Comparison of ENCODE assay signal across 23 cellular contexts in genomic region chr6:151263035-151263434, GRCh38. TPM values are rescaled to one million over a fixed set of nuclear protein-coding genes. Genes with fewer than 3 reads are reported as not detected.
A peak's percentile ranks its signal among the peaks of the same experiment; 100 is the strongest.
DNase-seq lines count a peak whose midpoint lies in the region; ATAC-seq, FAIRE-seq and TF ChIP-seq lines count a peak whose summit lies in the region.
"Had no signal": no experiment of that assay in that cellular context is flagged by ENCODE, and none has a peak within 500 bp of the region (broad histone marks: within the 10 kb centered on the region; RNA-seq: fewer than 3 reads in every experiment).

No MANE protein-coding gene starts in this region.

- no peaks in the 10 kb centered on the region for H3K9me3 ChIP-seq in HEK293 (ENCODE audit: control insufficient read depth, insufficient read depth, low read depth, low read length)
- no peaks in the 10 kb centered on the region for H3K9me3 ChIP-seq in endothelial cell of umbilical vein (replicated peaks; ENCODE audit: control insufficient read depth, insufficient read depth, low read length)
- H3K9me3 ChIP-seq in SJCRH30 (replicated peaks), result no peaks in the 10 kb centered on the region
- H3K9me3 ChIP-seq: A549 had no signal

- no peaks in the 10 kb centered on the region for H3K9me1 ChIP-seq in endothelial cell of umbilical vein (replicated peaks; ENCODE audit: control insufficient read depth, extremely low read depth, insufficient read depth, low read length)

- no peaks in the 10 kb centered on the region for H3K36me3 Mint-ChIP-seq in WTC11
- peaks cover 38% of the 10 kb centered on the region for H3K36me3 Mint-ChIP-seq in nephron (ENCODE audit: low read depth)
- H3K36me3 Mint-ChIP-seq: CD4-positive, alpha-beta memory T cell had no signal

- H2AFZ ChIP-seq in endothelial cell of umbilical vein (ENCODE audit: low read depth, low read length), result no peak overlapping the region
- H2AFZ ChIP-seq: GM23248 had no signal

- H4K20me1 ChIP-seq in endothelial cell of umbilical vein (replicated peaks; ENCODE audit: control insufficient read depth, extremely low read depth, insufficient read depth, low read length), result no peaks in the 10 kb centered on the region

- no peak overlapping the region for H3K9ac ChIP-seq in endothelial cell of umbilical vein (replicated peaks; ENCODE audit: extremely low read depth, insufficient read depth, low read length)
- H3K9ac ChIP-seq: GM23248 had no signal

- dilution Hi-C loops in endothelial cell of umbilical vein (cut with MboI; ENCODE audit: extremely low pct_ligation_motif_present, low sequenced_read_pairs), result no loop called here

- H3K36me3 ChIP-seq in HEK293 (ENCODE audit: control insufficient read depth in 2 of 2, insufficient read depth in 1 of 2, low read length in 2 of 2) (no peaks in the 10 kb centered on the region), endothelial cell of umbilical vein (ENCODE audit: control insufficient read depth in 2 of 2, extremely low read depth in 1 of 2, insufficient read depth in 2 of 2, low read length in 2 of 2) (peaks cover 0 to 5% of the 10 kb centered on the region in 2 experiments), SJCRH30 (no peaks in the 10 kb centered on the region)

- POLR2A ChIA-PET in HEK293 (lab: Yijun Ruan, JAX), result no interaction called here
- POLR2A ChIA-PET in WTC11 (lab: Charles Lee), result interaction anchor here (2.0 kb wide), 1 partner anchor 23 kb away, joined by 5 read pairs; the partner anchor contains the start of gene AKAP12
- POLR2A ChIA-PET in endothelial cell of umbilical vein (lab: Charles Lee), result no interaction called here

- no peaks in the 10 kb centered on the region for H3K27me3 ChIP-seq in endothelial cell of umbilical vein (ENCODE audit: control insufficient read depth in 2 of 2, insufficient read depth in 2 of 2, low read length in 2 of 2)
- H3K27me3 ChIP-seq in SJCRH30, result no peaks in the 10 kb centered on the region

- H3K4me3 Mint-ChIP-seq in WTC11 (no peak overlapping the region), nephron (no peak overlapping the region)
- H3K4me3 Mint-ChIP-seq: CD4-positive, alpha-beta memory T cell had no signal

- no peak for TF ChIP-seq POLR2A in endothelial cell of umbilical vein (IDR thresholded peaks at IDR 0.05; ENCODE audit: low read depth, low read length)

- ATAC-seq in WTC11, result no peak
- ATAC-seq: A549 had no signal

- H3K4me3 ChIP-seq in HEK293 (ENCODE audit: low read depth, low read length) (no peak overlapping the region), endothelial cell of umbilical vein (replicated peaks in 1 of 3; ENCODE audit: insufficient read depth in 1 of 3, low read depth in 1 of 3, low read length in 3 of 3) (no peak overlapping the region), SJCRH30 (no peak overlapping the region)
- H3K4me3 ChIP-seq: A549, GM23248 had no signal

- DNase-seq in WTC11 (ENCODE audit: low spot score) (no peak), endothelial cell of umbilical vein (ENCODE audit: low read depth, low spot score) (no peak), SJCRH30 (no peak), urothelium cell line (ENCODE audit: low spot score) (no peak), amygdala (lab: John Stamatoyannopoulos, UW) (no peak)
- DNase-seq: 8988T; ACHN; C1 segment of cervical spinal cord; Calu3; CD4-positive, alpha-beta memory T cell; COR-L47; DMS53; DMS79 treated with DMSO at 0.1 percent for 48 hours; GF-D8; GM23248; H7; HCEC 1CT had no signal

- no peaks in the 10 kb centered on the region for H3K27me3 Mint-ChIP-seq in WTC11 (ENCODE audit: low read depth)
- no peaks in the 10 kb centered on the region for H3K27me3 Mint-ChIP-seq in nephron (ENCODE audit: low read depth)

- intact Hi-C loops in endothelial cell of umbilical vein (cut with micrococcal nuclease), result no loop called here

- CTCF ChIA-PET in HEK293 (lab: Yijun Ruan, JAX) (interaction anchor here (0.6 to 1.3 kb wide), 4 partner anchors 26 to 333 kb away, joined by 3 to 5 read pairs (median 3); no protein-coding TSS in a partner anchor), WTC11 (lab: Charles Lee) (interaction anchor here (2.6 kb wide), 1 partner anchor 62 kb away, joined by 12 read pairs; no protein-coding TSS in a partner anchor), endothelial cell of umbilical vein (lab: Charles Lee) (no interaction called here)

- H3K27ac ChIP-seq in HEK293 (ENCODE audit: extremely low read depth, low read depth, low read length) (no peak overlapping the region), endothelial cell of umbilical vein (ENCODE audit: insufficient read depth, low read depth, low read length) (no peak overlapping the region), SJCRH30 (no peak overlapping the region)
- H3K27ac ChIP-seq: A549, GM23248 had no signal

- peaks cover 47% of the 10 kb centered on the region for H3K79me2 ChIP-seq in endothelial cell of umbilical vein (ENCODE audit: control insufficient read depth, insufficient read depth, low read length)

- H3K4me1 ChIP-seq in HEK293 (ENCODE audit: control insufficient read depth, insufficient read depth, low read length) (no peaks in the 10 kb centered on the region), endothelial cell of umbilical vein (ENCODE audit: control insufficient read depth, extremely low read depth, insufficient read depth, low read length) (peaks cover 7% of the 10 kb centered on the region), SJCRH30 (no peaks in the 10 kb centered on the region)

- BruUV-seq in endothelial cell of umbilical vein (replicated peaks; lab: Mats Ljungman, UMichigan), result no TSS peak

- H3K27ac Mint-ChIP-seq in WTC11 (peak overlapping the region; percentile 38; the same call in 1 of the 2 replicates), nephron (peak overlapping the region; percentile 62 to 77 (median 65))
- H3K27ac Mint-ChIP-seq: CD4-positive, alpha-beta memory T cell had no signal

- H3K4me2 ChIP-seq in endothelial cell of umbilical vein (ENCODE audit: insufficient read depth, low read length), result no peak overlapping the region
- H3K4me2 ChIP-seq: A549 had no signal

- H3K9me3 Mint-ChIP-seq in WTC11, result no peaks in the 10 kb centered on the region
- no peaks in the 10 kb centered on the region for H3K9me3 Mint-ChIP-seq in nephron

- FAIRE-seq in endothelial cell of umbilical vein (lab: Jason Lieb, UNC) (no peak), urothelium cell line (lab: Jason Lieb, UNC) (no peak)
- FAIRE-seq: A549, GM12892, GM19239, H1 had no signal

- TF ChIP-seq CTCF in HEK293 (tag by site-specific recombination; IDR thresholded peaks at IDR 0.05), result no peak
- no peak for TF ChIP-seq CTCF in WTC11 (IDR thresholded peaks at IDR 0.05)
- TF ChIP-seq CTCF in endothelial cell of umbilical vein (IDR thresholded peaks at IDR 0.05; ENCODE audit: extremely low read depth in 1 of 2, insufficient read depth in 1 of 2, low read depth in 1 of 2, low read length in 2 of 2), result no peak
- no peak for TF ChIP-seq CTCF in nephron (IDR thresholded peaks at IDR 0.05; ENCODE audit: unreplicated experiment in 3 of 3)

- H3K4me1 Mint-ChIP-seq in WTC11 (peaks cover 15% of the 10 kb centered on the region), nephron (peaks cover 45% of the 10 kb centered on the region)
- H3K4me1 Mint-ChIP-seq: CD4-positive, alpha-beta memory T cell had no signal

TF ChIP-seq in HEK293, 187 proteins besides CTCF, POLR2A, EP300 and RAD21 (continues in another document):
- no peak for TF ChIP-seq GLI2 (tag by site-specific recombination; IDR thresholded peaks at IDR 0.05; ENCODE audit: borderline replicate concordance, low read depth)
- no peak for TF ChIP-seq ZNF580 (tag by site-specific recombination; IDR thresholded peaks at IDR 0.05)
- no peak for TF ChIP-seq KLF8 (tag by site-specific recombination; IDR thresholded peaks at IDR 0.05)
- TF ChIP-seq ZNF169 (tag by site-specific recombination; IDR thresholded peaks at IDR 0.05), result no peak
- TF ChIP-seq PRDM1 (tag by site-specific recombination; IDR thresholded peaks at IDR 0.05), result peak; percentile 46; the same call in 1 of the 2 replicates

TF ChIP-seq in WTC11, 78 proteins besides CTCF, POLR2A, EP300 and RAD21:
- TF ChIP-seq ZNF219 (CRISPR knock-in tag; IDR thresholded peaks at IDR 0.05; ENCODE audit: borderline replicate concordance) (no peak), ZNF121 (CRISPR knock-in tag; IDR thresholded peaks at IDR 0.05) (peak; percentile 91)

TF ChIP-seq in endothelial cell of umbilical vein, 7 proteins besides CTCF, POLR2A, EP300 and RAD21:
- TF ChIP-seq FOS (IDR thresholded peaks at IDR 0.05; ENCODE audit: borderline replicate concordance, insufficient read depth, low read length) (no peak), JUN (IDR thresholded peaks at IDR 0.05; ENCODE audit: borderline replicate concordance, insufficient read depth, insufficient read length, low read depth) (peak; percentile 8), MAX (IDR thresholded peaks at IDR 0.05; ENCODE audit: insufficient read depth, insufficient read length) (no peak), POLR2AphosphoS5 (IDR thresholded peaks at IDR 0.05; ENCODE audit: insufficient read depth, low read depth, low read length) (no peak), EZH2 (IDR thresholded peaks at IDR 0.05; ENCODE audit: borderline replicate concordance, low read depth, low read length, severe bottlenecking) (no peak), GATA2 (IDR thresholded peaks at IDR 0.05; ENCODE audit: insufficient read depth, insufficient read length, low read depth, low read length) (no peak)

RNA-seq across cellular contexts. Expression of gene AKAP12, which starts 23.3 kb away (rescaled TPM):
- total RNA-seq in WTC11 (2021) (64.2 to 90.0 TPM (median 65.0 TPM) in 3 replicates), endothelial cell of umbilical vein (340 and 362 TPM in 2 replicates)
- 36.4 and 46.9 TPM in 2 replicates for polyA plus RNA-seq in endothelial cell of umbilical vein
- polyA plus RNA-seq in endothelial cell of umbilical vein (2011; cell fraction: cytosol; rRNA removed), result 87.4 and 93.7 TPM in 2 replicates
- 174 and 257 TPM in 2 replicates for polyA plus RNA-seq in endothelial cell of umbilical vein (2011; cell fraction: nucleus; rRNA removed)
- polyA plus RNA-seq in endothelial cell of umbilical vein (2012), result 84.1 and 114 TPM in 2 replicates
- 67.5 and 84.9 TPM in 2 replicates for polyA minus RNA-seq in endothelial cell of umbilical vein
- polyA minus RNA-seq in endothelial cell of umbilical vein (2011; cell fraction: cytosol; rRNA and poly(A)+ RNA removed), result 4.9 TPM
- 67.4 and 81.2 TPM in 2 replicates for polyA minus RNA-seq in endothelial cell of umbilical vein (2011; cell fraction: nucleus; rRNA and poly(A)+ RNA removed)
- total RNA-seq in SJCRH30 (2014; rRNA removed; shearing (Covaris generic)), result 63.4 and 70.8 TPM in 2 replicates
- polyA plus RNA-seq: CD4-positive, alpha-beta memory T cell had no signal

Comparison
In these comparisons a context has a peak if more than half of its experiments do, and no peak if none do; other contexts are left out.
1. Of the 8 proteins assayed by ChIP-seq in both HEK293 and WTC11: peak only in HEK293: none; only in WTC11: none; in both: ZNF121; in neither: 7.